Comparison of ENCODE assay signal across 26 cellular contexts in genomic region chr6:82720992-82721391, GRCh38.
"Had no signal": no experiment of that assay in that cellular context is flagged by ENCODE, and none has a peak within 500 bp of the region (broad histone marks: within the 10 kb centered on the region; RNA-seq: fewer than 3 reads in every experiment).

No MANE protein-coding gene starts in this region.

- H3K9me3 Mint-ChIP-seq: stimulated activated effector memory CD8-positive, alpha-beta T cell treated with anti-CD3 and anti-CD28 coated beads, Interleukin-12 subunit alpha, Interleukin-12 subunit beta, amount 100 ng/mL, for 72 hours; type B pancreatic cell had no signal

- DNase-seq: colonic mucosa; effector CD8-positive, alpha-beta T cell; endodermal cell; foreskin melanocyte; left ventricle myocardium superior; lower lobe of right lung; naive thymus-derived CD8-positive, alpha-beta T cell; nephron progenitor cell; occipital lobe; ovary; posterior cingulate gyrus; psoas muscle; right cardiac atrium; sigmoid colon; stimulated activated CD4-positive, alpha-beta T cell treated with anti-CD3 and anti-CD28 coated beads, Interleukin-2, amount 100 ng/mL, for 24 hours; stimulated activated CD4-positive, alpha-beta T cell treated with anti-CD3 and anti-CD28 coated beads, Interleukin-4, amount 100 ng/mL, for 24 hours; stimulated activated naive CD4-positive, alpha-beta T cell treated with Interleukin-2 at 50 U/mL for 16 hours; substantia nigra; testis; tibial artery had no signal

- H3K4me1 ChIP-seq: colonic mucosa, lower lobe of right lung, psoas muscle, sigmoid colon, testis, tibial artery had no signal

- H3K9me3 ChIP-seq: colonic mucosa, lower lobe of right lung, ovary, sigmoid colon, testis, tibial artery had no signal

- H3K27me3 Mint-ChIP-seq: dendritic cell treated with granulocyte-macrophage colony-stimulating factor and Interleukin-4, amounts not matched to agents 40 ng/mL and 50 ng/mL, for 4 days; type B pancreatic cell had no signal

- FAIRE-seq: keratinocyte had no signal

- H3K27ac Mint-ChIP-seq: dendritic cell treated with granulocyte-macrophage colony-stimulating factor and Interleukin-4, amounts not matched to agents 40 ng/mL and 50 ng/mL, for 4 days; endodermal cell; naive thymus-derived CD8-positive, alpha-beta T cell; nephron progenitor cell; stimulated activated effector memory CD8-positive, alpha-beta T cell treated with anti-CD3 and anti-CD28 coated beads, Interleukin-12 subunit alpha, Interleukin-12 subunit beta, amount 100 ng/mL, for 72 hours; type B pancreatic cell had no signal

- H3K36me3 ChIP-seq: colonic mucosa, lower lobe of right lung, ovary, sigmoid colon, tibial artery had no signal

- H3K4me1 Mint-ChIP-seq: endodermal cell; naive thymus-derived CD8-positive, alpha-beta T cell; nephron progenitor cell; stimulated activated effector memory CD8-positive, alpha-beta T cell treated with anti-CD3 and anti-CD28 coated beads, Interleukin-12 subunit alpha, Interleukin-12 subunit beta, amount 100 ng/mL, for 72 hours had no signal

- H3K4me3 ChIP-seq: colonic mucosa, lower lobe of right lung, ovary, psoas muscle, sigmoid colon, testis, tibial artery had no signal

- H3K27me3 ChIP-seq: colonic mucosa, ovary, sigmoid colon, testis, tibial artery had no signal

- H3K4me3 Mint-ChIP-seq: dendritic cell treated with granulocyte-macrophage colony-stimulating factor and Interleukin-4, amounts not matched to agents 40 ng/mL and 50 ng/mL, for 4 days; endodermal cell; naive thymus-derived CD8-positive, alpha-beta T cell; nephron progenitor cell; stimulated activated effector memory CD8-positive, alpha-beta T cell treated with anti-CD3 and anti-CD28 coated beads, Interleukin-12 subunit alpha, Interleukin-12 subunit beta, amount 100 ng/mL, for 72 hours; type B pancreatic cell had no signal

- H3K27ac ChIP-seq: colonic mucosa, epithelial cell of prostate, lower lobe of right lung, ovary, psoas muscle, testis, tibial artery had no signal

- ATAC-seq: esophagus mucosa; left ventricle myocardium superior; lower lobe of right lung; naive thymus-derived CD8-positive, alpha-beta T cell; psoas muscle; right cardiac atrium; stimulated activated effector memory CD8-positive, alpha-beta T cell treated with anti-CD3 and anti-CD28 coated beads, Interleukin-12 subunit alpha, Interleukin-12 subunit beta, amount 100 ng/mL, for 72 hours had no signal

- H3K36me3 Mint-ChIP-seq: naive thymus-derived CD8-positive, alpha-beta T cell; stimulated activated effector memory CD8-positive, alpha-beta T cell treated with anti-CD3 and anti-CD28 coated beads, Interleukin-12 subunit alpha, Interleukin-12 subunit beta, amount 100 ng/mL, for 72 hours; type B pancreatic cell had no signal
